35 cellular contexts compared by ENCODE assay signal in the genomic region with DNA sequence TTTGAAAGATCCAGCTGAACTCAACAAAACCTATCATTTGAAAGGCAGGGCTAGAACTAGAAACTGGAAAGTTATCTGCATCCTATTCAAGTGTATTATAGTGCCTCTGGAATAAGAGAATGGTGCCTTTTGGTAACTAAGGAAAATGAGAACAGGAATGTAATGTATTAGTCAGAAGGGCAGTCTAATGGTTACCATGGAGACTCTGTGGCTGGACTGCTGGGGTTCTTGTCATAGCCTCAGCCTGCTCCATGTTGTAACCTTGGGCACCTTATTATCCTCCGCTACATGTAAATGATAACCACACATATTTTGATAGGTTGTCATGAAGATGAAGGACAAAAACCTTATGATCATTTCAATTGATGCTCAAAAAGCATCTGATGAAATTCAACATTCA. TPM values are rescaled to one million over a fixed set of nuclear protein-coding genes. Genes with fewer than 3 reads are reported as not detected.
A peak's percentile ranks its signal among the peaks of the same experiment; 100 is the strongest.
DNase-seq lines count a peak whose midpoint lies in the region; ATAC-seq and TF ChIP-seq lines count a peak whose summit lies in the region.
"Had no signal": no experiment of that assay in that cellular context is flagged by ENCODE, and none has a peak within 500 bp of the region (broad histone marks: within the 10 kb centered on the region; RNA-seq: fewer than 3 reads in every experiment).

No MANE protein-coding gene starts in this region.

- H3K4me3 ChIP-seq in lower lobe of right lung, result no peak overlapping the region
- H3K4me3 ChIP-seq: GM12878, stomach, tibial nerve had no signal

- ATAC-seq in lower lobe of right lung, result no peak
- ATAC-seq: GM12878; naive thymus-derived CD4-positive, alpha-beta T cell had no signal

- no peaks in the 10 kb centered on the region for H3K4me1 Mint-ChIP-seq in nephron progenitor cell
- H3K4me1 Mint-ChIP-seq: brain had no signal

- intact Hi-C loops in lower lobe of right lung (cut with DNase I), result loop anchor here (10.0 kb wide), 1 partner anchor 218 kb away; no protein-coding TSS in a partner anchor

- H3K4me3 Mint-ChIP-seq in nephron progenitor cell, result no peak overlapping the region
- H3K4me3 Mint-ChIP-seq: activated naive CD8-positive, alpha-beta T cell treated with anti-CD3 and anti-CD28 coated beads, Interleukin-2, amount 10 ng/mL, durations not matched to agents 7 days and 5 days; brain; naive thymus-derived CD4-positive, alpha-beta T cell; T-helper 1 cell treated with Interleukin-12 subunit alpha and Interleukin-12 subunit beta and Interleukin-4 antibody, amounts not matched to agents 30 μg/mL and 1 μg/mL, for 36 hours had no signal

- no peaks in the 10 kb centered on the region for H3K36me3 Mint-ChIP-seq in nephron progenitor cell (ENCODE audit: low read depth)
- H3K36me3 Mint-ChIP-seq: brain had no signal

- H3K27me3 ChIP-seq in lower lobe of right lung (ENCODE audit: low read depth), result no peaks in the 10 kb centered on the region
- H3K27me3 ChIP-seq: stomach, tibial nerve had no signal

- H3K36me3 ChIP-seq in lower lobe of right lung, result no peaks in the 10 kb centered on the region
- H3K36me3 ChIP-seq: stomach, tibial nerve had no signal

- TF ChIP-seq CTCF in lower lobe of right lung (IDR thresholded peaks at IDR 0.05), result no peak
- no peak for TF ChIP-seq CTCF in nephron progenitor cell (IDR thresholded peaks at IDR 0.05)

- no peaks in the 10 kb centered on the region for H3K9me3 Mint-ChIP-seq in nephron progenitor cell
- H3K9me3 Mint-ChIP-seq: activated naive CD8-positive, alpha-beta T cell treated with anti-CD3 and anti-CD28 coated beads, Interleukin-2, amount 10 ng/mL, durations not matched to agents 7 days and 5 days; brain; naive thymus-derived CD4-positive, alpha-beta T cell; T-helper 1 cell treated with Interleukin-12 subunit alpha and Interleukin-12 subunit beta and Interleukin-4 antibody, amounts not matched to agents 30 μg/mL and 1 μg/mL, for 36 hours had no signal

- no peak overlapping the region for H3K27ac ChIP-seq in lower lobe of right lung
- H3K27ac ChIP-seq: C4-2B, HL-60, RWPE1, stomach, tibial nerve had no signal

- H3K4me1 ChIP-seq in lower lobe of right lung, result peaks cover 1% of the 10 kb centered on the region

- no peaks in the 10 kb centered on the region for H3K9me3 ChIP-seq in lower lobe of right lung
- H3K9me3 ChIP-seq: Caco-2, stomach, tibial nerve had no signal

- H3K27me3 Mint-ChIP-seq in nephron progenitor cell (ENCODE audit: low read depth, poor library complexity), result peaks cover 4% of the 10 kb centered on the region
- H3K27me3 Mint-ChIP-seq: brain had no signal

- peak; percentile 18 for DNase-seq in EL
- DNase-seq in M059J (ENCODE audit: low read depth), result peak; percentile 68
- peak; percentile 15 for DNase-seq in fibroblast of gingiva (ENCODE audit: low read depth)
- peak; percentile 64 for DNase-seq in renal cortical epithelial cell (ENCODE audit: low read depth)
- DNase-seq in lower lobe of right lung, result no peak
- no peak for DNase-seq in nephron progenitor cell
- no peak for DNase-seq in glomerular visceral epithelial cell (ENCODE audit: extremely low spot score)
- DNase-seq: ACHN; activated CD4-positive, alpha-beta T cell treated with anti-CD3 and anti-CD28 coated beads for 48 hours; activated CD8-positive, alpha-beta memory T cell treated with anti-CD3 and anti-CD28 coated beads for 24 hours; activated gamma-delta T cell; activated naive CD8-positive, alpha-beta T cell treated with anti-CD3 and anti-CD28 coated beads, Interleukin-2, amount 10 ng/mL, durations not matched to agents 7 days and 5 days; Caco-2; DMS79; effector memory CD4-positive, alpha-beta T cell; islet precursor cell; Karpas-422; midbrain; MV-4-11; naive thymus-derived CD4-positive, alpha-beta T cell; NCI-H1436 treated with DMSO at 0.1 percent for 48 hours; nucleus accumbens; small intestine; stomach had no signal

- H3K27ac Mint-ChIP-seq in nephron progenitor cell, result no peak overlapping the region
- H3K27ac Mint-ChIP-seq: activated naive CD8-positive, alpha-beta T cell treated with anti-CD3 and anti-CD28 coated beads, Interleukin-2, amount 10 ng/mL, durations not matched to agents 7 days and 5 days; naive thymus-derived CD4-positive, alpha-beta T cell; T-helper 1 cell treated with Interleukin-12 subunit alpha and Interleukin-12 subunit beta and Interleukin-4 antibody, amounts not matched to agents 30 μg/mL and 1 μg/mL, for 36 hours had no signal

RNA-seq across cellular contexts. Expression of a gene that starts 24.6 kb away (rescaled TPM):
- 0.52 TPM in 1 of 2 replicates, not detected in the other for total RNA-seq in M059J (2014; rRNA removed; shearing (Covaris generic))
- total RNA-seq in renal cortical epithelial cell, result not detected in 2 replicates
- total RNA-seq in lower lobe of right lung, result not detected
- total RNA-seq: Caco-2; glomerular endothelial cell; liver; naive thymus-derived CD4-positive, alpha-beta T cell; NCI-H460; SK-MEL-5; stomach; tibial nerve had no signal

RNA-seq across cellular contexts. Expression of a gene that starts 39.3 kb away (rescaled TPM):
- total RNA-seq in M059J (2014; rRNA removed; shearing (Covaris generic)), result not detected in 2 replicates
- total RNA-seq in renal cortical epithelial cell (not detected in 2 replicates), lower lobe of right lung (not detected)
- total RNA-seq: activated naive CD8-positive, alpha-beta T cell treated with anti-CD3 and anti-CD28 coated beads, Interleukin-2, amount 10 ng/mL, durations not matched to agents 7 days and 5 days; Caco-2; glomerular endothelial cell; GM12878; liver; naive thymus-derived CD4-positive, alpha-beta T cell; NCI-H460; SK-MEL-5; stomach; tibial nerve had no signal

Comparison
In these comparisons a context has a peak if more than half of its experiments do, and no peak if none do; other contexts are left out.
1. DNase-seq: peak in EL (single experiment), M059J (single experiment), fibroblast of gingiva (single experiment) and renal cortical epithelial cell (single experiment); none in lower lobe of right lung (single experiment), nephron progenitor cell (single experiment) and glomerular visceral epithelial cell (single experiment).